13 cellular contexts compared by ENCODE assay signal in the genomic region with DNA sequence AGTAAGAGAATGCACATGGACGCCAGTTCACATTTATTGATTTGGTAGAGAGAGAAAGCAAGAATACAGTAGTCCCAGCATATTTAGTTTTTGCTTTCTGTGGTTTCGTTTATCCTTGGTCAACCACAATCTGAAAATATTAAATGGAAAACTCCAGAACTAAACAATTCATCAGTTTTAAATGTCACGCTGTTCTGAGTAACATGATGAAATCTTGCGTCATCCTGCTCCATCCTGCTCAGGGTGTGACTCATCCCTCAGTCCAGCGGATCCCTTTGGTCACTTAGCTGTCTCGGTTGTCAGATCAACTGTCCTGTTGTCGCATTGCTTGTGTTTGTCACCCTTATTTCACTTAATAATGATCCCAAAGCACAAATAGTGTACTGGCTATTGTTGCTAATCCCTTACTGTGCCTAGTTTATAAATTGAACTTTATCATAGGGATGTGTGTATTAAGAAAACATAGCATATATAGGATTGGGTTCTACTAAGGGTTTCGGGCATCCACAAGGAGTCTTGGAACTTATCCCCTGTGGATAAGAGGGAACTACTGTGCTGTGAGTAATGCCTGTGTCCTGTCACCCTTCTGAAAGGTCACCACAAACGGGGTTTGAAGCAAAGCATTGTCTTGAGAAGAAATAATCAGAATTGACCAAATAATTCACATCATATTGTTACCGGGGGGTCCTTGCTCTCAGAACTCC.
DNase-seq lines count a peak whose midpoint lies in the region; ATAC-seq, FAIRE-seq and TF ChIP-seq lines count a peak whose summit lies in the region.
"Had no signal": no experiment of that assay in that cellular context is flagged by ENCODE, and none has a peak within 500 bp of the region (broad histone marks: within the 10 kb centered on the region; RNA-seq: fewer than 3 reads in every experiment).

No MANE protein-coding gene starts in this region.

- peak overlapping the region; percentile 70 for H2AFZ ChIP-seq in K562 (ENCODE audit: low read depth, low read length)

- no peaks in the 10 kb centered on the region for H4K20me1 ChIP-seq in K562 (replicated peaks; ENCODE audit: control insufficient read depth, insufficient read depth, low read length)

- BruUV-seq in K562 (replicated peaks; lab: Mats Ljungman, UMichigan), result no TSS peak

- peak; percentile 79 for TF ChIP-seq EP300 in K562 (IDR thresholded peaks at IDR 0.05; ENCODE audit: low read length)

- 11% methylated on average over 10 of the region's 10 CpGs for WGBS in K562 (ENCODE audit: insufficient coverage, low coverage, missing lambda C conversion rate)
- 92 to 93% methylated on average over 8 of the region's 10 CpGs for WGBS in mesodermal cell (ENCODE audit: insufficient coverage in 2 of 2), 2 experiments

- H3K9me3 ChIP-seq in K562 (replicated peaks; ENCODE audit: control insufficient read depth, insufficient read depth, low read depth, low read length), result peaks cover 4% of the 10 kb centered on the region; the same call in 1 of the 2 replicates
- no peaks in the 10 kb centered on the region for H3K9me3 ChIP-seq in mesodermal cell (ENCODE audit: control insufficient read depth, low read length)

- H3K4me2 ChIP-seq in K562 (ENCODE audit: insufficient read depth, low read length), result no peak overlapping the region

- H3K27me3 ChIP-seq in K562 (ENCODE audit: control insufficient read depth in 2 of 2, insufficient read depth in 2 of 2, low read length in 2 of 2), result no peaks in the 10 kb centered on the region

- POLR2A ChIA-PET in K562 (lab: Yijun Ruan, JAX), result interaction anchor here (0.6 kb wide), 1 partner anchor 115 kb away, joined by 3 read pairs; no protein-coding TSS in a partner anchor

- ATAC-seq in K562, result peak; percentile 95
- no peak for ATAC-seq in omental fat pad (ENCODE audit: low FRiP score)
- no peak for ATAC-seq in GM19452 (IDR thresholded peaks at IDR 0.05; ENCODE audit: unreplicated experiment)
- ATAC-seq in GM21390 (IDR thresholded peaks at IDR 0.05; ENCODE audit: unreplicated experiment), result no peak

- peak in 1 of 2 experiments; percentile 19; a peak in 1 of 4 replicates for TF ChIP-seq RAD21 in K562 (CRISPR knock-in tag; conservative IDR thresholded peaks at IDR 0.05 in 1 of 2, IDR thresholded peaks at IDR 0.05 in 1 of 2)

- intact Hi-C loops in K562 (cut with micrococcal nuclease), result loop anchor here (10.0 kb wide), 1 partner anchor 192 kb away; no protein-coding TSS in a partner anchor

- no peak overlapping the region for H3K4me3 ChIP-seq in K562
- no peak overlapping the region for H3K4me3 ChIP-seq in mesodermal cell (ENCODE audit: extremely low read depth, insufficient read depth, low read length, poor library complexity, severe bottlenecking)

- TF ChIP-seq CTCF in K562 (IDR thresholded peaks at IDR 0.05 in 2 of 3, conservative IDR thresholded peaks at IDR 0.05 in 1 of 3; ENCODE audit: insufficient read depth in 2 of 3, low read depth in 1 of 3, low read length in 3 of 3) (no peak), omental fat pad (IDR thresholded peaks at IDR 0.05) (no peak)

- peak overlapping the region; percentile 45; the same call in 1 of the 3 replicates for H3K27ac ChIP-seq in K562 (ENCODE audit: extremely low read depth, low read depth, low read length)
- H3K27ac ChIP-seq in mesodermal cell (ENCODE audit: low read depth, low read length, severe bottlenecking), result peak overlapping the region; percentile 69

- H3K9ac ChIP-seq in K562 (ENCODE audit: insufficient read depth in 1 of 2, low read depth in 2 of 2, low read length in 2 of 2), result peak overlapping the region in 1 of 2 experiments; percentile 20; a peak in 1 of 4 replicates

- peak; percentile 64 for DNase-seq in Daoy (ENCODE audit: low read depth)
- DNase-seq in MV-4-11 (lab: John Stamatoyannopoulos, UW), result peak; percentile 83
- DNase-seq in K562 (ENCODE audit: extremely low read depth in 1 of 4, low spot score in 3 of 4), result peak; percentile 32 to 59 (median 35)
- no peak for DNase-seq in stimulated activated CD4-positive, alpha-beta T cell treated with anti-CD3 and anti-CD28 coated beads, Interleukin-15, amount 100 ng/mL, for 24 hours
- no peak for DNase-seq in omental fat pad (ENCODE audit: low spot score)
- DNase-seq: activated T-cell treated with anti-CD3 and anti-CD28 coated beads, Interleukin-2, amount 50 U/mL, for 1 hour; dermis blood vessel endothelial cell; DMS79; NCI-H2171 treated with DMSO at 0.1 percent for 48 hours; occipital lobe had no signal

- H3K36me3 ChIP-seq in K562 (ENCODE audit: control insufficient read depth, insufficient read depth, low read length) (no peaks in the 10 kb centered on the region), mesodermal cell (ENCODE audit: control insufficient read depth, insufficient read depth, low read length) (no peaks in the 10 kb centered on the region)

- in situ Hi-C loops in K562 (cut with MboI), result no loop called here

- TF ChIP-seq POLR2A in K562 (conservative IDR thresholded peaks at IDR 0.05), result no peak

- no peaks in the 10 kb centered on the region for H3K9me1 ChIP-seq in K562 (ENCODE audit: control insufficient read depth, insufficient read depth, low read length)

- H3K4me1 ChIP-seq in K562 (replicated peaks in 1 of 2; ENCODE audit: control insufficient read depth in 2 of 2, insufficient read depth in 2 of 2, low read length in 2 of 2) (peaks cover 0 to 5% of the 10 kb centered on the region in 2 experiments; a peak in 2 of 5 replicates), mesodermal cell (ENCODE audit: control insufficient read depth, insufficient read depth, low read length, poor library complexity, severe bottlenecking) (no peaks in the 10 kb centered on the region)

- H3K79me2 ChIP-seq in K562 (ENCODE audit: control insufficient read depth, insufficient read depth, low read length), result no peaks in the 10 kb centered on the region

- CTCF ChIA-PET in K562 (lab: Yijun Ruan, JAX; ENCODE audit: low intra/inter-chr PET ratio), result no interaction called here

- peak; percentile 83 for FAIRE-seq in K562 (lab: Jason Lieb, UNC)

TF ChIP-seq in K562, 482 proteins besides CTCF, POLR2A, EP300 and RAD21 (continues in another document):
- TF ChIP-seq HMG20B (CRISPR knock-in tag; IDR thresholded peaks at IDR 0.05) (no peak), CBX8 (IDR thresholded peaks at IDR 0.05; ENCODE audit: borderline replicate concordance, extremely low read depth, low read depth, low read length, poor library complexity, severe bottlenecking) (no peak), MCM3 (IDR thresholded peaks at IDR 0.05) (no peak), CHD4 (IDR thresholded peaks at IDR 0.05; ENCODE audit: insufficient read depth, insufficient replicate concordance, low read depth, low read length, poor library complexity, severe bottlenecking) (no peak), LARP7 (IDR thresholded peaks at IDR 0.05) (no peak), MEIS2 (IDR thresholded peaks at IDR 0.05; ENCODE audit: partially characterized antibody) (peak; percentile 82), ZNF589 (CRISPR knock-in tag; IDR thresholded peaks at IDR 0.05; ENCODE audit: low read depth) (peak; percentile 94), HOMEZ (CRISPR knock-in tag; IDR thresholded peaks at IDR 0.05) (no peak), RUNX1 (IDR thresholded peaks at IDR 0.05; ENCODE audit: low read depth) (no peak), KLF6 (CRISPR knock-in tag; IDR thresholded peaks at IDR 0.05; ENCODE audit: borderline replicate concordance) (peak; percentile 67; the same call in 1 of the 2 replicates)
- TF ChIP-seq, protein P1, sequence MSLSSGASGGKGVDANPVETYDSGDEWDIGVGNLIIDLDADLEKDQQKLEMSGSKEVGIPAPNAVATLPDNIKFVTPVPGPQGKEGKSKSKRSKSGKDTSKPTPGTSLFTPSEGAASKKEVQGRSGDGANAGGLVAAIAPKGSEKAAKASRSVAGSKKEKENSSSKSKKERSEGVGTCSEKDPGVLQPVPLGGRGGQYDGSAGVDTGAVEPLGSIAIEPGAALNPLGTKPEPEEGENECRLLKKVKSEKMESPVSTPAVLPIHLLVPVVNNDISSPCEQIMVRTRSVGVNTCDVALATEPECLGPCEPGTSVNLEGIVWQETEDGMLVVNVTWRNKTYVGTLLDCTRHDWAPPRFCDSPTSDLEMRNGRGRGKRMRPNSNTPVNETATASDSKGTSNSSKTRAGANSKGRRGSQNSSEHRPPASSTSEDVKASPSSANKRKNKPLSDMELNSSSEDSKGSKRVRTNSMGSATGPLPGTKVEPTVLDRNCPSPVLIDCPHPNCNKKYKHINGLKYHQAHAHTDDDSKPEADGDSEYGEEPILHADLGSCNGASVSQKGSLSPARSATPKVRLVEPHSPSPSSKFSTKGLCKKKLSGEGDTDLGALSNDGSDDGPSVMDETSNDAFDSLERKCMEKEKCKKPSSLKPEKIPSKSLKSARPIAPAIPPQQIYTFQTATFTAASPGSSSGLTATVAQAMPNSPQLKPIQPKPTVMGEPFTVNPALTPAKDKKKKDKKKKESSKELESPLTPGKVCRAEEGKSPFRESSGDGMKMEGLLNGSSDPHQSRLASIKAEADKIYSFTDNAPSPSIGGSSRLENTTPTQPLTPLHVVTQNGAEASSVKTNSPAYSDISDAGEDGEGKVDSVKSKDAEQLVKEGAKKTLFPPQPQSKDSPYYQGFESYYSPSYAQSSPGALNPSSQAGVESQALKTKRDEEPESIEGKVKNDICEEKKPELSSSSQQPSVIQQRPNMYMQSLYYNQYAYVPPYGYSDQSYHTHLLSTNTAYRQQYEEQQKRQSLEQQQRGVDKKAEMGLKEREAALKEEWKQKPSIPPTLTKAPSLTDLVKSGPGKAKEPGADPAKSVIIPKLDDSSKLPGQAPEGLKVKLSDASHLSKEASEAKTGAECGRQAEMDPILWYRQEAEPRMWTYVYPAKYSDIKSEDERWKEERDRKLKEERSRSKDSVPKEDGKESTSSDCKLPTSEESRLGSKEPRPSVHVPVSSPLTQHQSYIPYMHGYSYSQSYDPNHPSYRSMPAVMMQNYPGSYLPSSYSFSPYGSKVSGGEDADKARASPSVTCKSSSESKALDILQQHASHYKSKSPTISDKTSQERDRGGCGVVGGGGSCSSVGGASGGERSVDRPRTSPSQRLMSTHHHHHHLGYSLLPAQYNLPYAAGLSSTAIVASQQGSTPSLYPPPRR (CRISPR knock-in tag; IDR thresholded peaks at IDR 0.05; ENCODE audit: borderline replicate concordance), result no peak

Comparison
In these comparisons a context has a peak if more than half of its experiments do, and no peak if none do; other contexts are left out.
1. DNase-seq: peak in Daoy (single experiment), MV-4-11 (single experiment) and K562 (4 of 4); none in stimulated activated CD4-positive, alpha-beta T cell treated with anti-CD3 and anti-CD28 coated beads, Interleukin-15, amount 100 ng/mL, for 24 hours (single experiment) and omental fat pad (single experiment).